ENCODE assay signal across 30 cellular contexts in genomic region chr6:113870917-113871316, GRCh38.
"Had no signal": no experiment of that assay in that cellular context is flagged by ENCODE, and none has a peak within 500 bp of the region (broad histone marks: within the 10 kb centered on the region; RNA-seq: fewer than 3 reads in every experiment).

No MANE protein-coding gene starts in this region.

- DNase-seq: colonic mucosa; effector CD8-positive, alpha-beta T cell; endodermal cell; foreskin keratinocyte; heart left ventricle; hippocampal formation; islet precursor cell; left ventricle myocardium superior; natural killer cell; occipital lobe; right lobe of liver; stimulated activated CD4-positive, alpha-beta T cell treated with anti-CD3 and anti-CD28 coated beads, Interleukin-12 subunit alpha, Interleukin-12 subunit beta, amount 100 ng/mL, for 4 hours; stimulated activated CD4-positive, alpha-beta T cell treated with anti-CD3 and anti-CD28 coated beads, Interleukin-1b, Interleukin-23, amount 100 ng/mL, for 48 hours; stimulated activated CD4-positive, alpha-beta T cell treated with anti-CD3 and anti-CD28 coated beads, Interleukin-4, amount 100 ng/mL, for 1 hour; stimulated activated CD8-positive, alpha-beta memory T cell treated with anti-CD3 and anti-CD28 coated beads, Interleukin-4, amount 100 ng/mL, for 48 hours; stimulated activated naive CD4-positive, alpha-beta T cell; stimulated activated naive CD8-positive, alpha-beta T cell treated with anti-CD3 and anti-CD28 coated beads, Interleukin-15, amount 100 ng/mL, for 72 hours; transverse colon; upper lobe of right lung; uterus had no signal

- H2AFZ ChIP-seq: parathyroid adenoma had no signal

- H3K27me3 ChIP-seq: colonic mucosa, esophagus muscularis mucosa, foreskin keratinocyte, gastroesophageal sphincter, heart left ventricle, right lobe of liver, suprapubic skin, transverse colon, upper lobe of right lung, uterus had no signal

- H3K4me3 Mint-ChIP-seq: dendritic cell treated with granulocyte-macrophage colony-stimulating factor and Interleukin-4, amounts not matched to agents 40 ng/mL and 50 ng/mL, for 4 days; endodermal cell; memory B cell; natural killer cell; stimulated activated naive CD8-positive, alpha-beta T cell treated with anti-CD3 and anti-CD28 coated beads, Interleukin-15, amount 100 ng/mL, for 72 hours had no signal

- H3K4me2 ChIP-seq: smooth muscle cell had no signal

- ATAC-seq: foreskin keratinocyte; gastroesophageal sphincter; heart left ventricle; left ventricle myocardium superior; natural killer cell; right lobe of liver; stimulated activated naive CD8-positive, alpha-beta T cell treated with anti-CD3 and anti-CD28 coated beads, Interleukin-15, amount 100 ng/mL, for 72 hours; upper lobe of right lung had no signal

- H3K9me3 ChIP-seq: colonic mucosa, esophagus muscularis mucosa, gastroesophageal sphincter, heart left ventricle, right lobe of liver, suprapubic skin, transverse colon, upper lobe of right lung, uterus had no signal

- H3K4me3 ChIP-seq: colonic mucosa, esophagus muscularis mucosa, gastroesophageal sphincter, heart left ventricle, lung, right lobe of liver, smooth muscle cell, suprapubic skin, transverse colon, uterus had no signal

- H3K27ac ChIP-seq: colonic mucosa, esophagus muscularis mucosa, foreskin keratinocyte, gastroesophageal sphincter, heart left ventricle, parathyroid adenoma, right lobe of liver, suprapubic skin, transverse colon, upper lobe of right lung, uterus had no signal

- H3K9me3 Mint-ChIP-seq: dendritic cell treated with granulocyte-macrophage colony-stimulating factor and Interleukin-4, amounts not matched to agents 40 ng/mL and 50 ng/mL, for 4 days; endodermal cell; memory B cell; natural killer cell; stimulated activated naive CD8-positive, alpha-beta T cell treated with anti-CD3 and anti-CD28 coated beads, Interleukin-15, amount 100 ng/mL, for 72 hours had no signal

- FAIRE-seq: endothelial cell of umbilical vein had no signal

- H3K27ac Mint-ChIP-seq: dendritic cell treated with granulocyte-macrophage colony-stimulating factor and Interleukin-4, amounts not matched to agents 40 ng/mL and 50 ng/mL, for 4 days; endodermal cell; memory B cell; natural killer cell; progenitor cell of endocrine pancreas; stimulated activated naive CD8-positive, alpha-beta T cell treated with anti-CD3 and anti-CD28 coated beads, Interleukin-15, amount 100 ng/mL, for 72 hours had no signal

- H3K36me3 ChIP-seq: colonic mucosa, esophagus muscularis mucosa, gastroesophageal sphincter, heart left ventricle, right lobe of liver, suprapubic skin, transverse colon, upper lobe of right lung, uterus had no signal

- H3K9ac ChIP-seq: parathyroid adenoma had no signal

- H3K27me3 Mint-ChIP-seq: dendritic cell treated with granulocyte-macrophage colony-stimulating factor and Interleukin-4, amounts not matched to agents 40 ng/mL and 50 ng/mL, for 4 days; memory B cell; progenitor cell of endocrine pancreas had no signal

- H3K79me2 ChIP-seq: parathyroid adenoma had no signal

- H3K36me3 Mint-ChIP-seq: memory B cell, natural killer cell had no signal

- H3K4me1 ChIP-seq: esophagus muscularis mucosa, gastroesophageal sphincter, heart left ventricle, parathyroid adenoma, right lobe of liver, suprapubic skin, upper lobe of right lung, uterus had no signal
